10 cellular contexts compared by ENCODE assay signal in the genomic region with DNA sequence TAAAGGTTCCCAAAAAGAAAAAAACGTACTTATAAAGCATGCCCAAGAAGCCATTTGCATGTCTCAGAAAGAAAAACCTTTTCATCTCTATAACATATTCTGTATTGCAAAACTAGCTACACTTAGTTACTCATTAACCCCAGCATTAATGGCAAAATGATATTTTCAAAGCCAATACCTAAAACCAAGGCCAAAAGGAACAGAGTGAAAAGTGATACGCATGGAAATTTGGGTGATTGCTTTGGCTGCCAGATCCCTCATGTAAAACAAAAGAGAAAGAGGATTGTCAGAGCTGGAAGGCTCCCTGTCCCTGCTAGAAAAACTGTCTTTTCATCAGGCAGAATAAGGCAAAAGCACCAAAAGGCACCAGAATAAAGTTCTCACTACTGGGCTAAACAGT. TPM values are rescaled to one million over a fixed set of nuclear protein-coding genes. Genes with fewer than 3 reads are reported as not detected.
"Had no signal": no experiment of that assay in that cellular context is flagged by ENCODE, and none has a peak within 500 bp of the region (broad histone marks: within the 10 kb centered on the region; RNA-seq: fewer than 3 reads in every experiment).

No MANE protein-coding gene starts in this region.

- H3K4me2 ChIP-seq: GM23338 had no signal

- H3K4me3 ChIP-seq: GM23338, K562 had no signal

- DNase-seq: H9, HCEC 1CT, IMR-90, KG1 had no signal

- ATAC-seq: GM23338, K562 had no signal

- FAIRE-seq: H1, H54, HTR-8/SVneo, K562 had no signal

RNA-seq across cellular contexts. Expression of a gene that starts 46.8 kb away (rescaled TPM):
- total RNA-seq: HT-29 had no signal
